10 cellular contexts compared by ENCODE assay signal in genomic region chr5:127839496-127840197, GRCh38.
DNase-seq lines count a peak whose midpoint lies in the region; ATAC-seq lines count a peak whose summit lies in the region.
"Had no signal": no experiment of that assay in that cellular context is flagged by ENCODE, and none has a peak within 500 bp of the region (broad histone marks: within the 10 kb centered on the region; RNA-seq: fewer than 3 reads in every experiment).

No MANE protein-coding gene starts in this region.

- DNase-seq in SKM-1 (lab: John Stamatoyannopoulos, UW; ENCODE audit: unreplicated experiment) (peak; percentile 49), SK-N-DZ (ENCODE audit: low spot score) (no peak), foreskin melanocyte (no peak)
- DNase-seq in activated CD4-positive, alpha-beta T cell treated with anti-CD3 and anti-CD28 coated beads, Interleukin-2, amount 50 U/mL, for 4 hours: no peak
- DNase-seq: NCI-H446, right cardiac atrium had no signal

- peak; percentile 52 for ATAC-seq in GM18498 (IDR thresholded peaks at IDR 0.05; ENCODE audit: unreplicated experiment)
- peak; percentile 49 for ATAC-seq in GM19467 (IDR thresholded peaks at IDR 0.05; ENCODE audit: unreplicated experiment)
- peak; percentile 46 for ATAC-seq in HG03097 (IDR thresholded peaks at IDR 0.05; ENCODE audit: low FRiP score, unreplicated experiment)
- no peak for ATAC-seq in esophagus mucosa
- ATAC-seq: right cardiac atrium had no signal
